ENCODE assay signal across 19 cellular contexts in the genomic region with DNA sequence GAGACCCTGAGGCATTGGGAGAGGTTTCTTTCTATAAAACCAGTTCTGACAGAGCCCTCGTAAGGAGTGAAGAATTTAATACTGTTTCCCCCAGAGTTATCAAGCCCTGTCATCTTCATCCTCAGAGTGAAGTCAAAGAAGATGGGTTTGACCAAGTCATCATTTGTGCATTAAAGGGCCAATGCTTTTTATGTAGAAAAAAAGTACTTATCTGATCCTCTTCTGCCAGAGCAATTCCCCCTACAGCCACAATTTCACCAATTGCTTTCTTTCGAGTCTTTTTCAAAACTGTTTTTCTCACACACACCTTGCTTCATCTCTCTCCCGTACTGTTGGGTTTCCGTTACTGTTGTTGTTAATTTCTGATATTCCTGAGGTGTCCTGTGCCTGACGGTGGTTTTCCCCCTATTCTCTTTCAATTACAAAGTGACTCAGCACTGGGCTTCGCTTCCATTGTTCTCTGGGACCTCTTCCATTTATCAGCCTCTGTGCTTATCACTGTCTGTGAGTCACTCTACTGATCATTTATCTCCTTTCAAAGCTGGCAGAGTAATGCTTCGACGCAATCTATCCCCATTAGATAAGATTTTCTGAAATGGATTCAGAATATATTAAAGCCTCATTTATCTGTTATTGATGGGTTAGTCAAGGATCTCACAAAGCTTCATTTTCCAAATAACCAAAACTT.
DNase-seq lines count a peak whose midpoint lies in the region; ATAC-seq and TF ChIP-seq lines count a peak whose summit lies in the region.
"Had no signal": no experiment of that assay in that cellular context is flagged by ENCODE, and none has a peak within 500 bp of the region (broad histone marks: within the 10 kb centered on the region; RNA-seq: fewer than 3 reads in every experiment).

No MANE protein-coding gene starts in this region.

- peak; percentile 35 for DNase-seq in NCI-H146 (lab: John Stamatoyannopoulos, UW)
- no peak for DNase-seq in NCI-H146 treated with DMSO at 0.1 percent for 48 hours (lab: John Stamatoyannopoulos, UW; ENCODE audit: unreplicated experiment)
- peak; percentile 10 for DNase-seq in astrocyte of the spinal cord (ENCODE audit: low read depth, low spot score)
- DNase-seq in aorta: no peak
- DNase-seq in ACHN: no peak
- no peak for DNase-seq in stimulated activated naive CD4-positive, alpha-beta T cell treated with Interleukin-2 at 50 U/mL for 16 hours (lab: John Stamatoyannopoulos, UW)
- DNase-seq: Calu3, dorsolateral prefrontal cortex, EL, erythroblast, NCI-H1930, stomach, upper lobe of left lung had no signal

- H3K4me1 ChIP-seq in iPS-20b (ENCODE audit: insufficient read depth, low read length) (peaks cover 10% of the 10 kb centered on the region), aorta (ENCODE audit: control insufficient read depth in 1 of 2, insufficient read depth in 2 of 2, low read length in 2 of 2) (no peaks in the 10 kb centered on the region)
- H3K4me1 ChIP-seq: breast epithelium, HAP-1, stomach, upper lobe of left lung had no signal

- H3K27ac ChIP-seq in iPS-20b (ENCODE audit: low read length): peak overlapping the region; percentile 40
- H3K27ac ChIP-seq in aorta (ENCODE audit: low read depth in 1 of 2, low read length in 2 of 2): no peak overlapping the region
- H3K27ac ChIP-seq: 22Rv1, breast epithelium, dorsolateral prefrontal cortex, SK-N-MC, stomach, upper lobe of left lung had no signal

- H3K9me3 ChIP-seq in iPS-20b (ENCODE audit: insufficient read depth, low read depth, low read length): no peaks in the 10 kb centered on the region
- H3K9me3 ChIP-seq in aorta (ENCODE audit: control insufficient read depth, low read length): no peaks in the 10 kb centered on the region
- H3K9me3 ChIP-seq: HAP-1, upper lobe of left lung had no signal

- ATAC-seq in aorta (ENCODE audit: low FRiP score) (peak; percentile 57), GM19023 (IDR thresholded peaks at IDR 0.05; ENCODE audit: unreplicated experiment) (no peak)

- WGBS in aorta, 2 donors: 87 to 91% methylated on average over 8 of the region's 8 CpGs

- H3K36me3 ChIP-seq in iPS-20b (ENCODE audit: insufficient read depth, low read depth, low read length) (no peaks in the 10 kb centered on the region), aorta (ENCODE audit: control insufficient read depth in 1 of 2, insufficient read depth in 2 of 2, low read length in 1 of 2) (no peaks in the 10 kb centered on the region)
- H3K36me3 ChIP-seq: breast epithelium, HAP-1, stomach, upper lobe of left lung had no signal

- no peak for TF ChIP-seq CTCF in astrocyte of the spinal cord (IDR thresholded peaks at IDR 0.05; ENCODE audit: low read depth, low read length)

- in situ Hi-C loops in astrocyte of the spinal cord (cut with HindIII; ENCODE audit: low sequenced_read_pairs): no loop called here
- in situ Hi-C loops in ACHN (cut with HindIII; ENCODE audit: low pct_ligation_motif_present, low pct_unique_long_range_greater_than_20kb, low sequenced_read_pairs): no loop called here

- intact Hi-C loops in aorta (cut with DNase I): no loop called here

- peak overlapping the region; percentile 45; the same call in 1 of the 2 replicates for H3K9ac ChIP-seq in iPS-20b (ENCODE audit: low read depth, low read length)

- H3K27me3 ChIP-seq in iPS-20b (ENCODE audit: insufficient read depth, low read length): no peaks in the 10 kb centered on the region
- H3K27me3 ChIP-seq in aorta (ENCODE audit: control insufficient read depth in 1 of 2, insufficient read depth in 2 of 2, low read length in 1 of 2): no peaks in the 10 kb centered on the region
- H3K27me3 ChIP-seq: breast epithelium, dorsolateral prefrontal cortex, stomach, upper lobe of left lung had no signal

- H3K4me3 ChIP-seq in astrocyte of the spinal cord (ENCODE audit: low read depth, low read length) (no peak overlapping the region), iPS-20b (ENCODE audit: low read length) (no peak overlapping the region), aorta (ENCODE audit: low read length in 2 of 2) (no peak overlapping the region)
- H3K4me3 ChIP-seq: breast epithelium, dorsolateral prefrontal cortex, HAP-1, SK-N-MC, stomach, upper lobe of left lung had no signal

Comparison
In these comparisons a context has a peak if more than half of its experiments do, and no peak if none do; other contexts are left out.
1. DNase-seq: peak in NCI-H146 (single experiment) and astrocyte of the spinal cord (single experiment); none in NCI-H146 treated with DMSO at 0.1 percent for 48 hours (single experiment), aorta (0 of 2), ACHN (single experiment) and stimulated activated naive CD4-positive, alpha-beta T cell treated with Interleukin-2 at 50 U/mL for 16 hours (single experiment).